In genomic region chr1:202084791-202085681, GRCh38 we compare ENCODE assay signal across 1 cellular context.
TF ChIP-seq lines count a peak whose summit lies in the region.

No MANE protein-coding gene starts in this region.

TF ChIP-seq in HepG2, 621 proteins besides CTCF, POLR2A, EP300 and RAD21 (continued from another document and continues in another):
- TF ChIP-seq HIC2 (CRISPR knock-in tag; IDR thresholded peaks at IDR 0.05; ENCODE audit: low read depth) = peak; percentile 97
- peak; percentile 95 for TF ChIP-seq ZNF687 (CRISPR knock-in tag; IDR thresholded peaks at IDR 0.05)
- TF ChIP-seq HOXA3 (CRISPR knock-in tag; IDR thresholded peaks at IDR 0.05) = peak; percentile 77
- TF ChIP-seq TCF7 (IDR thresholded peaks at IDR 0.05; ENCODE audit: low read depth) = peak; percentile 33
- TF ChIP-seq TFDP1 (CRISPR knock-in tag; IDR thresholded peaks at IDR 0.05; ENCODE audit: borderline replicate concordance) = peak; percentile 38; the same call in 1 of the 2 replicates
- TF ChIP-seq ZSCAN29 (CRISPR knock-in tag; conservative IDR thresholded peaks at IDR 0.05) = peak; percentile 51; the same call in 1 of the 2 replicates
- TF ChIP-seq ZNF18 (CRISPR knock-in tag; IDR thresholded peaks at IDR 0.05; ENCODE audit: insufficient replicate concordance) = peak; percentile 49
- TF ChIP-seq ZNF121 (CRISPR knock-in tag; IDR thresholded peaks at IDR 0.05) = 0 out of 2 replicates have a peak, but pooled peaks have one; percentile 33
- TF ChIP-seq HNF1A (IDR thresholded peaks at IDR 0.05; ENCODE audit: low read depth) = peak; percentile 40; the same call in 1 of the 2 replicates
- TF ChIP-seq HNF1A (CRISPR knock-in tag; IDR thresholded peaks at IDR 0.05; ENCODE audit: borderline replicate concordance) = peak; percentile 35; the same call in 1 of the 2 replicates
- 0 out of 2 replicates have a peak, but pooled peaks have one; percentile 8 for TF ChIP-seq NFYC (CRISPR knock-in tag; IDR thresholded peaks at IDR 0.05)
- peak; percentile 76; the same call in 1 of the 2 replicates for TF ChIP-seq ZSCAN25 (CRISPR knock-in tag; IDR thresholded peaks at IDR 0.05)
- TF ChIP-seq ZNF678 (CRISPR knock-in tag; IDR thresholded peaks at IDR 0.05) = 0 out of 2 replicates have a peak, but pooled peaks have one; percentile 26
- peak; percentile 49; the same call in 1 of the 2 replicates for TF ChIP-seq ZBTB37 (CRISPR knock-in tag; IDR thresholded peaks at IDR 0.05)
- TF ChIP-seq ZNF414 (CRISPR knock-in tag; IDR thresholded peaks at IDR 0.05) = peak; percentile 69
- no peak; the same call in 1 of the 2 replicates for TF ChIP-seq ZNF143 (CRISPR knock-in tag; IDR thresholded peaks at IDR 0.05)
- peak; percentile 78; the same call in 1 of the 2 replicates for TF ChIP-seq MTA1 (CRISPR knock-in tag; IDR thresholded peaks at IDR 0.05; ENCODE audit: borderline replicate concordance)
- peak; percentile 57 for TF ChIP-seq ZFY (CRISPR knock-in tag; IDR thresholded peaks at IDR 0.05)
- no peak; the same call in none of the 2 replicates for TF ChIP-seq RXRB (CRISPR knock-in tag; IDR thresholded peaks at IDR 0.05; ENCODE audit: borderline replicate concordance)
- TF ChIP-seq ZNF768 (CRISPR knock-in tag; IDR thresholded peaks at IDR 0.05) = peak; percentile 51; the same call in 1 of the 2 replicates
- TF ChIP-seq YEATS4 (CRISPR knock-in tag; IDR thresholded peaks at IDR 0.05; ENCODE audit: borderline replicate concordance) = peak; percentile 74; the same call in 1 of the 2 replicates
- TF ChIP-seq HMG20B (CRISPR knock-in tag; conservative IDR thresholded peaks at IDR 0.05) = peak; percentile 15; the same call in 1 of the 2 replicates
- no peak for TF ChIP-seq ZNF512B (CRISPR knock-in tag; IDR thresholded peaks at IDR 0.05; ENCODE audit: borderline replicate concordance)
- TF ChIP-seq HOXD1 (CRISPR knock-in tag; IDR thresholded peaks at IDR 0.05) = peak; percentile 82; the same call in 1 of the 2 replicates
- TF ChIP-seq ZNF510 (CRISPR knock-in tag; IDR thresholded peaks at IDR 0.05; ENCODE audit: low read depth) = peak; percentile 22
- TF ChIP-seq PBX2 (CRISPR knock-in tag; IDR thresholded peaks at IDR 0.05) = 0 out of 2 replicates have a peak, but pooled peaks have one; percentile 9
- no peak for TF ChIP-seq FOXP1 (IDR thresholded peaks at IDR 0.05)
- TF ChIP-seq FOXP1 (CRISPR knock-in tag; IDR thresholded peaks at IDR 0.05) = peak; percentile 66
- TF ChIP-seq FOXK2 (IDR thresholded peaks at IDR 0.05) = peak; percentile 68; the same call in 1 of the 2 replicates
- peak; percentile 24; the same call in 1 of the 2 replicates for TF ChIP-seq ELF1 (CRISPR knock-in tag; IDR thresholded peaks at IDR 0.05)
